In genomic region chr20:50399917-50400704, GRCh38 we compare ENCODE assay signal across 12 cellular contexts.
A peak's percentile ranks its signal among the peaks of the same experiment; 100 is the strongest.
DNase-seq lines count a peak whose midpoint lies in the region; ATAC-seq, FAIRE-seq and TF ChIP-seq lines count a peak whose summit lies in the region.
"Had no signal": no experiment of that assay in that cellular context is flagged by ENCODE, and none has a peak within 500 bp of the region (broad histone marks: within the 10 kb centered on the region; RNA-seq: fewer than 3 reads in every experiment).

No MANE protein-coding gene starts in this region.

- H3K27ac ChIP-seq in GM12878 (ENCODE audit: control insufficient read depth, insufficient read depth) (no peak overlapping the region), kidney (ENCODE audit: low read depth in 2 of 2, low read length in 2 of 2) (no peak overlapping the region), thoracic aorta (peak overlapping the region; percentile 87 to 95)
- H3K27ac ChIP-seq: neutrophil had no signal

- no TSS peak for BruUV-seq in GM12878 (replicated peaks; lab: Mats Ljungman, UMichigan)

- H3K4me1 ChIP-seq in GM12878 (ENCODE audit: control insufficient read depth, insufficient read depth, low read length): no peaks in the 10 kb centered on the region
- H3K4me1 ChIP-seq in kidney (ENCODE audit: control insufficient read depth in 1 of 2, insufficient read depth in 1 of 2, low read depth in 1 of 2, low read length in 2 of 2): peaks cover under 1 to 5% of the 10 kb centered on the region in 2 donors
- H3K4me1 ChIP-seq in thoracic aorta (ENCODE audit: control insufficient read depth in 1 of 2, low read depth in 2 of 2): peaks cover 50 to 84% of the 10 kb centered on the region in 2 donors

- TF ChIP-seq RAD21 in GM12878 (IDR thresholded peaks at IDR 0.05; ENCODE audit: insufficient read depth, low read depth, low read length): 0 out of 2 replicates have a peak, but pooled peaks have one; percentile 8

- H3K27me3 ChIP-seq in GM12878 (replicated peaks in 1 of 2; ENCODE audit: control insufficient read depth in 2 of 2, insufficient read depth in 2 of 2, low read length in 1 of 2): no peaks in the 10 kb centered on the region; a peak in 1 of 4 replicates
- H3K27me3 ChIP-seq in thoracic aorta (replicated peaks; ENCODE audit: insufficient read depth): no peaks in the 10 kb centered on the region
- H3K27me3 ChIP-seq: neutrophil had no signal

- H3K9me3 ChIP-seq in GM12878 (replicated peaks; ENCODE audit: control insufficient read depth, insufficient read depth, low read length) (no peaks in the 10 kb centered on the region), kidney (ENCODE audit: control insufficient read depth in 1 of 2, low read length in 2 of 2) (no peaks in the 10 kb centered on the region), thoracic aorta (no peaks in the 10 kb centered on the region)
- H3K9me3 ChIP-seq: neutrophil had no signal

- SMC1A ChIA-PET in GM12878 (lab: Charles Lee; ENCODE audit: uncharacterized antibody, unreplicated experiment): interaction anchor here (1.0 kb wide), 1 partner anchor 56 kb away, joined by 5 read pairs; no protein-coding TSS in a partner anchor

- H3K79me2 ChIP-seq in GM12878 (ENCODE audit: control insufficient read depth, insufficient read depth, low read length): no peaks in the 10 kb centered on the region

- WGBS in GM12878 (ENCODE audit: insufficient coverage, insufficient replicate concordance, low lambda C conversion rate, missing lambda C conversion rate): 38% methylated on average over 15 of the region's 15 CpGs

- TF ChIP-seq POLR2A in GM12878 (IDR thresholded peaks at IDR 0.05; ENCODE audit: low read depth, low read length): no peak

- DNase-seq in NCI-H510A treated with DMSO at 0.1 percent for 48 hours (lab: John Stamatoyannopoulos, UW): peak; percentile 44
- no peak for DNase-seq in NCI-H510A (lab: John Stamatoyannopoulos, UW)
- no peak for DNase-seq in GM12878 (ENCODE audit: low read depth, low spot score)
- DNase-seq in kidney: peak; percentile 37
- DNase-seq in thoracic aorta (ENCODE audit: low spot score): no peak
- no peak for DNase-seq in cerebellar nuclear complex (lab: John Stamatoyannopoulos, UW)
- DNase-seq: ACHN, NCI-H345 had no signal

- no peak for TF ChIP-seq EP300 in GM12878 (IDR thresholded peaks at IDR 0.05; ENCODE audit: borderline replicate concordance in 1 of 2, control insufficient read depth in 1 of 2, low read depth in 2 of 2, low read length in 2 of 2)

- CTCF ChIA-PET in GM12878 (lab: Yijun Ruan, JAX): interaction anchor here (0.7 kb wide), 1 partner anchor 60 kb away, joined by 3 read pairs; no protein-coding TSS in a partner anchor

- in situ Hi-C loops in GM12878 (cut with MboI): no loop called here

- H2AFZ ChIP-seq in GM12878 (ENCODE audit: control insufficient read depth, low read depth, low read length): no peak overlapping the region

- intact Hi-C loops in GM12878 (cut with micrococcal nuclease; ENCODE audit: unreplicated experiment): loop anchor here (2.0 kb wide), 1 partner anchor 61 kb away; no protein-coding TSS in a partner anchor
- intact Hi-C loops in kidney (cut with DNase I): no loop called here

- FAIRE-seq in GM12878 (lab: Jason Lieb, UNC) (no peak), kidney (lab: Jason Lieb, UNC) (no peak)
- FAIRE-seq: TTC549 had no signal

- ATAC-seq in GM12878 (no peak; the same call in 2 of the 3 replicates), thoracic aorta (ENCODE audit: insufficient number of reproducible peaks, low FRiP score, low read depth) (peak; percentile 17), HG02840 (IDR thresholded peaks at IDR 0.05; ENCODE audit: low FRiP score, unreplicated experiment) (no peak), HG02885 (IDR thresholded peaks at IDR 0.05; ENCODE audit: poor library complexity, unreplicated experiment) (no peak)

- TF ChIP-seq CTCF in GM12878 (IDR thresholded peaks at IDR 0.05 in 2 of 3, conservative IDR thresholded peaks at IDR 0.05 in 1 of 3; ENCODE audit: control insufficient read depth in 2 of 3, extremely low read depth in 1 of 3, insufficient read depth in 1 of 3, low read depth in 3 of 3, low read length in 3 of 3) (no peak), kidney (IDR thresholded peaks at IDR 0.05; ENCODE audit: borderline replicate concordance, extremely low read depth, insufficient read depth) (no peak), thoracic aorta (IDR thresholded peaks at IDR 0.05) (no peak)

- RAD21 ChIA-PET in GM12878 (lab: Charles Lee; ENCODE audit: unreplicated experiment): no interaction called here

- POLR2A ChIA-PET in GM12878 (lab: Charles Lee): no interaction called here

- H3K9ac ChIP-seq in GM12878 (ENCODE audit: control insufficient read depth, insufficient read depth, low read length) (no peak overlapping the region), kidney (ENCODE audit: low read length in 2 of 2) (no peak overlapping the region)

- H3K4me3 ChIP-seq in GM12878 (no peak overlapping the region), kidney (ENCODE audit: low read length in 2 of 2) (no peak overlapping the region), thoracic aorta (no peak overlapping the region)

- H3K36me3 ChIP-seq in GM12878 (ENCODE audit: control insufficient read depth in 2 of 2, insufficient read depth in 2 of 2, low read length in 1 of 2) (no peaks in the 10 kb centered on the region), kidney (ENCODE audit: control insufficient read depth in 1 of 2, insufficient read depth in 2 of 2, low read length in 2 of 2) (no peaks in the 10 kb centered on the region), thoracic aorta (no peaks in the 10 kb centered on the region)
- H3K36me3 ChIP-seq: neutrophil had no signal

- no peaks in the 10 kb centered on the region for H4K20me1 ChIP-seq in GM12878 (ENCODE audit: control insufficient read depth, insufficient read depth)

- H3K4me2 ChIP-seq in GM12878 (ENCODE audit: control insufficient read depth, insufficient read depth): no peak overlapping the region

TF ChIP-seq in GM12878, 131 proteins besides CTCF, POLR2A, EP300 and RAD21:
- TF ChIP-seq ZBTB11 (CRISPR knock-in tag; IDR thresholded peaks at IDR 0.05): no peak

Comparison
In these comparisons a context has a peak if more than half of its experiments do, and no peak if none do; other contexts are left out.
1. DNase-seq: peak in NCI-H510A treated with DMSO at 0.1 percent for 48 hours (single experiment) and kidney (single experiment); none in NCI-H510A (single experiment), GM12878 (single experiment), thoracic aorta (single experiment) and cerebellar nuclear complex (0 of 2).
2. H3K27ac ChIP-seq: peak in thoracic aorta (2 of 2); none in GM12878 (single experiment) and kidney (0 of 2).